Comparison of ENCODE assay signal across 21 cellular contexts in the genomic region with DNA sequence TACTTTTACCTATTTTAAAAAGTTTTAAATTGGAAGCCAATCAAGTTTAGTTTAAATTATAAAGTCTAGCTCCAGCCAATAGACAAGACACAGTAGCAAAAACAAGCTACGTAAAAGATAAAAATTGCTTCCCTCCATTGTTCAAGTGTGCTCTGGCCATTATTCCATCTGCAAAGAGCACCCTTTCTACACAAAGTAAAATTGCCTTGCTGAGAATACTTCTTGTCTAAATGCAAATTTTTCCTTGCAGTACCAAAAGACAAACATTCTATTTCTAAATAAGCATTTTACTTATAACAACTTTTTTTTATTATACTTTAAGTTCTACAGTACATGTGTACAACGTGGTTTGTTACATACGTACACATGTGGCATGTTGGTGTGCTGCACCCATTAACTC.
A peak's percentile ranks its signal among the peaks of the same experiment; 100 is the strongest.
DNase-seq lines count a peak whose midpoint lies in the region; ATAC-seq and TF ChIP-seq lines count a peak whose summit lies in the region.
"Had no signal": no experiment of that assay in that cellular context is flagged by ENCODE, and none has a peak within 500 bp of the region (broad histone marks: within the 10 kb centered on the region; RNA-seq: fewer than 3 reads in every experiment).

No MANE protein-coding gene starts in this region.

- H2BK120ac ChIP-seq in neuronal stem cell (ENCODE audit: low read depth, low read length): no peak overlapping the region

- H3K9ac ChIP-seq in HCT116 (ENCODE audit: low read length) (no peak overlapping the region), neuronal stem cell (ENCODE audit: low read depth, low read length, poor library complexity) (no peak overlapping the region)

- H3K79me2 ChIP-seq in HCT116 (ENCODE audit: insufficient read depth, low read length): 0 out of 2 replicates have a peak, but pooled peaks cover 6% of the 10 kb centered on the region
- no peaks in the 10 kb centered on the region for H3K79me2 ChIP-seq in OCI-LY7 (ENCODE audit: insufficient read depth, low read depth, low read length)

- no peak overlapping the region for H3K23ac ChIP-seq in neuronal stem cell (ENCODE audit: low read depth, low read length, poor library complexity)

- no peak overlapping the region for H2BK5ac ChIP-seq in neuronal stem cell (ENCODE audit: low read length)

- DNase-seq in DMS53 (lab: John Stamatoyannopoulos, UW) (peak; percentile 47), DMS53 treated with DMSO at 0.1 percent for 48 hours (lab: John Stamatoyannopoulos, UW; ENCODE audit: unreplicated experiment) (no peak), HCT116 (ENCODE audit: low read depth, low spot score) (no peak), OCI-LY7 (ENCODE audit: low spot score) (peak; percentile 21), renal cortical epithelial cell (ENCODE audit: low read depth) (peak; percentile 13), neuronal stem cell (ENCODE audit: low spot score) (no peak), lower leg skin (ENCODE audit: low spot score in 2 of 2) (no peak)
- DNase-seq: BE2C, Calu3, GOT3, Kasumi-1, NCI-H2029, NCI-H2171, NCI-H226, NCI-H524, NCI-H748 treated with DMSO at 0.1 percent for 48 hours, SHP77 treated with DMSO at 0.1 percent for 48 hours, T-helper 1 cell had no signal

- H3K4me2 ChIP-seq in HCT116 (ENCODE audit: low read length) (no peak overlapping the region), OCI-LY7 (ENCODE audit: low read length) (no peak overlapping the region), neuronal stem cell (ENCODE audit: insufficient read depth, low read length, poor library complexity, severe bottlenecking) (no peak overlapping the region)

- H3K4me1 ChIP-seq in HCT116 (ENCODE audit: control insufficient read depth in 1 of 2, insufficient read depth in 2 of 2, low read length in 2 of 2) (no peaks in the 10 kb centered on the region), OCI-LY7 (ENCODE audit: insufficient read depth, low read length, poor library complexity, severe bottlenecking) (no peaks in the 10 kb centered on the region), neuronal stem cell (ENCODE audit: control insufficient read depth in 2 of 2, insufficient read depth in 1 of 2, low read depth in 1 of 2, low read length in 2 of 2) (no peaks in the 10 kb centered on the region)
- H3K4me1 ChIP-seq: BE2C, HAP-1 had no signal

- TF ChIP-seq POLR2A in HCT116 (IDR thresholded peaks at IDR 0.05; ENCODE audit: borderline replicate concordance, extremely low read depth, insufficient read depth, insufficient read length) (no peak), lower leg skin (IDR thresholded peaks at IDR 0.05) (no peak)

- H2BK12ac ChIP-seq in neuronal stem cell (ENCODE audit: low read length): no peak overlapping the region

- no peak overlapping the region for H3K14ac ChIP-seq in neuronal stem cell (ENCODE audit: low read length)

- ATAC-seq in HCT116: no peak
- ATAC-seq: Panc1 had no signal

- H3K4me3 ChIP-seq in HCT116 (replicated peaks in 1 of 2; ENCODE audit: low read depth in 1 of 2, low read length in 2 of 2) (no peak overlapping the region), OCI-LY7 (ENCODE audit: low read depth, low read length, poor library complexity, severe bottlenecking) (no peak overlapping the region), neuronal stem cell (ENCODE audit: low read length in 2 of 2) (no peak overlapping the region), lower leg skin (ENCODE audit: low read depth, poor library complexity, severe bottlenecking) (no peak overlapping the region)
- H3K4me3 ChIP-seq: HAP-1 had no signal

- H3K27ac ChIP-seq in HCT116 (ENCODE audit: low read depth, low read length) (no peak overlapping the region), OCI-LY7 (ENCODE audit: low read depth, low read length, poor library complexity, severe bottlenecking) (no peak overlapping the region), neuronal stem cell (replicated peaks; ENCODE audit: low read length) (no peak overlapping the region)
- H3K27ac ChIP-seq: 22Rv1 had no signal

- no peak overlapping the region for H2AFZ ChIP-seq in HCT116 (ENCODE audit: low read depth, low read length, poor library complexity, severe bottlenecking)
- no peak overlapping the region for H2AFZ ChIP-seq in OCI-LY7 (ENCODE audit: low read length)
- no peak overlapping the region for H2AFZ ChIP-seq in neuronal stem cell (ENCODE audit: low read length)

- H3K36me3 ChIP-seq in HCT116 (ENCODE audit: control insufficient read depth in 1 of 2, insufficient read depth in 2 of 2, low read length in 2 of 2): no peaks in the 10 kb centered on the region
- H3K36me3 ChIP-seq in OCI-LY7 (ENCODE audit: insufficient read depth, low read length): peaks cover 28% of the 10 kb centered on the region
- H3K36me3 ChIP-seq in neuronal stem cell (replicated peaks in 1 of 2; ENCODE audit: control insufficient read depth in 2 of 2, insufficient read depth in 2 of 2, low read length in 2 of 2): peaks cover 0 to 4% of the 10 kb centered on the region in 2 donors
- H3K36me3 ChIP-seq: HAP-1 had no signal

- no peak overlapping the region for H3K18ac ChIP-seq in neuronal stem cell (ENCODE audit: low read length)

- H3K9me2 ChIP-seq in HCT116 (ENCODE audit: insufficient read depth): no peaks in the 10 kb centered on the region
- H3K9me2 ChIP-seq in OCI-LY7 (ENCODE audit: insufficient read depth, low read length): no peaks in the 10 kb centered on the region

- no peak overlapping the region for H4K91ac ChIP-seq in neuronal stem cell (ENCODE audit: low read depth, low read length, poor library complexity)

- POLR2A ChIA-PET in HCT116 (lab: Charles Lee): no interaction called here
- POLR2A ChIA-PET in OCI-LY7 (lab: Charles Lee): no interaction called here

- BruUV-seq in HCT116 (replicated peaks; lab: Mats Ljungman, UMichigan) (no TSS peak), OCI-LY7 (replicated peaks; lab: Mats Ljungman, UMichigan) (no TSS peak)

- H2AK5ac ChIP-seq in neuronal stem cell (ENCODE audit: low read depth, low read length): no peak overlapping the region

- CTCF ChIA-PET in HCT116 (lab: Charles Lee) (no interaction called here), OCI-LY7 (lab: Charles Lee; ENCODE audit: unreplicated experiment) (no interaction called here)

- RAD21 ChIA-PET in HCT116 (lab: Charles Lee; ENCODE audit: low non-redundant PET in 1 of 2, low total read pairs in 2 of 2, uncharacterized antibody in 2 of 2, unreplicated experiment in 2 of 2): no interaction called here

- no peak overlapping the region for H4K8ac ChIP-seq in neuronal stem cell (ENCODE audit: low read depth, low read length)

- no peak overlapping the region for H3K4ac ChIP-seq in neuronal stem cell (ENCODE audit: low read length)

- H2BK15ac ChIP-seq in neuronal stem cell (ENCODE audit: low read length): no peak overlapping the region

- TF ChIP-seq CTCF in HCT116 (IDR thresholded peaks at IDR 0.05 in 2 of 3, conservative IDR thresholded peaks at IDR 0.05 in 1 of 3; ENCODE audit: borderline replicate concordance in 1 of 3, insufficient read depth in 1 of 3, low read depth in 2 of 3, low read length in 2 of 3) (no peak), OCI-LY7 (conservative IDR thresholded peaks at IDR 0.05; ENCODE audit: low read length) (no peak), lower leg skin (IDR thresholded peaks at IDR 0.05) (no peak)

- H3K79me1 ChIP-seq in neuronal stem cell (ENCODE audit: low read depth, low read length): peaks cover 3% of the 10 kb centered on the region

- WGBS in neuronal stem cell (ENCODE audit: extremely low coverage in 2 of 2, insufficient read length in 2 of 2, insufficient replicate concordance in 1 of 2), 2 donors: no CpG with 5 or more reads among the region's 3 CpGs
- 76 to 98% methylated on average over 3 of the region's 3 CpGs for WGBS in lower leg skin, 2 donors

- H3K27me3 ChIP-seq in HCT116 (ENCODE audit: insufficient read depth, low read length): no peaks in the 10 kb centered on the region
- H3K27me3 ChIP-seq in neuronal stem cell (ENCODE audit: control insufficient read depth in 3 of 3, insufficient read depth in 3 of 3, low read depth in 1 of 3, low read length in 3 of 3): no peaks in the 10 kb centered on the region
- H3K27me3 ChIP-seq: BE2C had no signal

- H4K20me1 ChIP-seq in HCT116 (ENCODE audit: insufficient read depth) (no peaks in the 10 kb centered on the region), OCI-LY7 (ENCODE audit: insufficient read depth, low read length) (no peaks in the 10 kb centered on the region)

- no peak for TF ChIP-seq RAD21 in HCT116 (IDR thresholded peaks at IDR 0.05; ENCODE audit: low read depth)

- intact Hi-C loops in HCT116 (cut with micrococcal nuclease) (no loop called here), OCI-LY7 (cut with micrococcal nuclease; ENCODE audit: unreplicated experiment) (no loop called here), lower leg skin (cut with DNase I; ENCODE audit: low total_unique reads) (no loop called here)

- H3K9me3 ChIP-seq in HCT116 (ENCODE audit: control insufficient read depth in 1 of 2, insufficient read depth in 1 of 2, low read depth in 1 of 2, low read length in 2 of 2) (peaks cover 0 to 4% of the 10 kb centered on the region in 2 experiments; a peak in 1 of 4 replicates), OCI-LY7 (ENCODE audit: low read length) (peaks cover 11% of the 10 kb centered on the region; the same call in 1 of the 2 replicates), neuronal stem cell (replicated peaks in 1 of 2; ENCODE audit: control insufficient read depth in 2 of 2, insufficient read depth in 1 of 2, low read depth in 1 of 2, low read length in 2 of 2) (peaks cover 13 to 24% of the 10 kb centered on the region in 2 donors)

TF ChIP-seq in HCT116, 20 proteins besides CTCF, POLR2A, EP300 and RAD21:
- TF ChIP-seq JUND (IDR thresholded peaks at IDR 0.05): no peak
- TF ChIP-seq SRF (IDR thresholded peaks at IDR 0.05; ENCODE audit: low read depth): no peak
- TF ChIP-seq ZNF274 (IDR thresholded peaks at IDR 0.05; ENCODE audit: low read depth, low read length): no peak
- 0 out of 2 replicates have a peak, but pooled peaks have one; percentile 42 for TF ChIP-seq CBX3 (IDR thresholded peaks at IDR 0.05; ENCODE audit: low read depth)

Comparison
In these comparisons a context has a peak if more than half of its experiments do, and no peak if none do; other contexts are left out.
1. DNase-seq: peak in DMS53 (single experiment), OCI-LY7 (single experiment) and renal cortical epithelial cell (single experiment); none in DMS53 treated with DMSO at 0.1 percent for 48 hours (single experiment), HCT116 (single experiment), neuronal stem cell (single experiment) and lower leg skin (0 of 2).